11 cellular contexts compared by ENCODE assay signal in the genomic region with DNA sequence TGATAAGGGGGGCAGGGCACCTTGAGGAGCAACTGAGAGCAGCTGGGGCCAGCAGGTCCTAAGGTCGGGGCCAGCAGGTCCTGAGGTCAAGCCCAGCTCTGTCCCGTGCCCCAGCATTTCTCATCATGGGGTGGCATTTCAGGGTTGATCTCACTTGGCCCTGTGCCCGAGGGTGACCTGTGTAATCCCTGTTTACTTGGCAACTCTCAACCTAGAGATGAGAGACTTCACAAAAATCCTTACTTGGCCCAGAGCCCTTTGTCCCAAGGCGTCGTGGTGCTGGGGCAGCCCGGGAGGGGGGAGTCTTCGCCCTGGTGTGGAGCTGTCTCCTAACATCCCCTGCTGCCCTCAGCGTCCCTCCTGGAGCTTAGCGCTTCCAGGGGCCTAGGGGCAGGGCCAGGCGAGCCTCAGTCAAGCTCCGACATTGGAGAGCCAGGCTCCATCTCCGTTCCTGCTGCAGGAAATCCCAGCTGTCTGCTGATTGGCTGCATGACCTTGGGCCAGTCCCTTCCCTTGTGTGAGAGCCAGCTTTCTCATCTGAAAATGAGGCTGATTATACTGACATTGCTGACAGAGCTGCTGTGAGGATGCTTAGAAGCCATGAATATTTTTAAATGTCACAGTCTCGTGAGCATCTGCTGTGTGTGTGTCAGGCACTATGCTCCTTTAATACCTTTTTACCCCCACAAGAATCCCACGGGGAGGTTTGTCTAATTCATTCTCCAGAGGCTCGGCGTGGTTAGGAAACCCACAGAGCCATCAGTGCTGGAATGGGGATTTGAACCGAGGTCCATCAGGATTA.
DNase-seq lines count a peak whose midpoint lies in the region; ATAC-seq, FAIRE-seq and TF ChIP-seq lines count a peak whose summit lies in the region.
"Had no signal": no experiment of that assay in that cellular context is flagged by ENCODE, and none has a peak within 500 bp of the region (broad histone marks: within the 10 kb centered on the region; RNA-seq: fewer than 3 reads in every experiment).

No MANE protein-coding gene starts in this region.

- H3K27me3 ChIP-seq in bronchial epithelial cell (ENCODE audit: control insufficient read depth, insufficient read depth, low read length) (no peaks in the 10 kb centered on the region), muscle layer of colon (ENCODE audit: control insufficient read depth in 1 of 2, insufficient read depth in 2 of 2, low read length in 2 of 2) (no peaks in the 10 kb centered on the region)

- no peak for FAIRE-seq in bronchial epithelial cell (lab: Jason Lieb, UNC)

- DNase-seq in AG08395 (ENCODE audit: low spot score) (peak; percentile 68), M059J (ENCODE audit: low read depth) (peak; percentile 97), bronchial epithelial cell (ENCODE audit: low read depth) (peak; percentile 50), mucosa of gallbladder (ENCODE audit: low spot score) (no peak)
- DNase-seq in activated CD4-positive, alpha-beta T cell treated with anti-CD3 and anti-CD28 coated beads, Interleukin-2, amount 50 U/mL, for 48 hours: no peak
- DNase-seq in activated CD4-positive, alpha-beta T cell treated with anti-CD3 and anti-CD28 coated beads, Interleukin-2, amount 50 U/mL, for 1 hour: no peak
- DNase-seq: activated T-cell treated with anti-CD3 and anti-CD28 coated beads, Interleukin-2, amount 50 U/mL, for 4 hours; KG1; occipital lobe had no signal

- H3K4me3 ChIP-seq in bronchial epithelial cell (ENCODE audit: low read depth, low read length) (no peak overlapping the region), muscle layer of colon (ENCODE audit: low read depth in 1 of 2, low read length in 2 of 2) (no peak overlapping the region)

- H3K9me3 ChIP-seq in muscle layer of colon (ENCODE audit: low read length): no peaks in the 10 kb centered on the region

- H3K36me3 ChIP-seq in bronchial epithelial cell (ENCODE audit: control insufficient read depth, insufficient read depth, low read length): peaks cover 22% of the 10 kb centered on the region
- peaks cover 7% of the 10 kb centered on the region for H3K36me3 ChIP-seq in muscle layer of colon (ENCODE audit: insufficient read depth, low read length)

- H3K4me1 ChIP-seq in muscle layer of colon (ENCODE audit: insufficient read depth, low read length): peaks cover 77% of the 10 kb centered on the region

- ATAC-seq in HG02763 (IDR thresholded peaks at IDR 0.05; ENCODE audit: unreplicated experiment): no peak
- ATAC-seq: activated T-cell treated with anti-CD3 and anti-CD28 coated beads, Interleukin-2, amount 50 U/mL, for 4 hours had no signal

- TF ChIP-seq CTCF in bronchial epithelial cell (IDR thresholded peaks at IDR 0.05; ENCODE audit: insufficient read depth, low read length, severe bottlenecking): no peak

- H3K27ac ChIP-seq in muscle layer of colon (ENCODE audit: low read depth, low read length): peak overlapping the region; percentile 24

- no peak overlapping the region for H3K9ac ChIP-seq in muscle layer of colon (ENCODE audit: low read length)

Comparison
In these comparisons a context has a peak if more than half of its experiments do, and no peak if none do; other contexts are left out.
1. DNase-seq: peak in AG08395 (single experiment), M059J (single experiment) and bronchial epithelial cell (single experiment); none in mucosa of gallbladder (single experiment), activated CD4-positive, alpha-beta T cell treated with anti-CD3 and anti-CD28 coated beads, Interleukin-2, amount 50 U/mL, for 48 hours (0 of 2) and activated CD4-positive, alpha-beta T cell treated with anti-CD3 and anti-CD28 coated beads, Interleukin-2, amount 50 U/mL, for 1 hour (single experiment).